6 cellular contexts compared by ENCODE assay signal in the genomic region with DNA sequence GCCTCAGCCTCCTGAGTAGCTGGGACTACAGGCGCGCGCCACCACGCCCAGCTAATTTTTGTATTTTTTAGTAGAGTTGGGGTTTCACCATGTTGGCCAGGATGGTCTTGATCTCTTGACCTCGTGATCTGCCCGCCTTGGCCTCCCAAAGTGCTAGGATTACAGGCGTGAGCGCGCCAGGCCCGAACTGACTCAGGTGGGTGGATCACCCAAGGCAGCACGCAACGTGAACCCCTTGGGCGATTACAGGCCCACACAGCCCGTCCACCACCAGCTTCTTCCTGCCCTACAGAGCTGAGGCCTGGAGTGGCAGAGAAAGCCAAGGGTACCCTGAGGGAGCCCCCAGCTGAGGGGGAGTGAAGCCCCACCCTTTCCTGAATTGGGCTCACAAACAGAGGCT. TPM values are rescaled to one million over a fixed set of nuclear protein-coding genes. Genes with fewer than 3 reads are reported as not detected.
"Had no signal": no experiment of that assay in that cellular context is flagged by ENCODE, and none has a peak within 500 bp of the region (broad histone marks: within the 10 kb centered on the region; RNA-seq: fewer than 3 reads in every experiment).

No MANE protein-coding gene starts in this region.

RNA-seq across cellular contexts. Expression of a gene that starts 17.6 kb away (rescaled TPM):
- total RNA-seq: HepG2, HT-29, HT1080, IMR-90 had no signal
- polyA plus RNA-seq: HepG2, IMR-90 had no signal

RNA-seq across cellular contexts. Expression of a gene that starts 17.7 kb away (rescaled TPM):
- total RNA-seq: HepG2, HT-29, HT1080, IMR-90, K562 had no signal
- polyA plus RNA-seq: IgD-negative memory B cell, IMR-90, K562 had no signal
